1 cellular context compared by ENCODE assay signal in the genomic region with DNA sequence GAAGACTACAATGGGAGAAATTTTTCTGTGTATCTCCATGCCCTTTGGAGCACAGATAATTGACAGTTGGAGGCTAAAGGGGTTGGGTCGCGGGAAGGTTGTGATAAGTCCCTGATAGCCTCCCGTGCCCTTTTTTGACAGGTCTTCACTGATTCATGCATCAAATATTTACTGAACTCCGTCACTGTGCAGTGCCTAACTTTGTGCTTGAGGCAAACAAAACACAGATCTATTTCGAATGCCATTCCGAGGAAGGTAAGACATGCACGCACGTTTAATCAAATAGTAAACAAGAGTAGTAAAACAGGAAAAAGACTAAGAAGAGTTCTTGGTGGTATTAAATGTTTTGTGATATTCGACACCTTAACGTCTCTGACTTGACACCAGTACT.
TF ChIP-seq lines count a peak whose summit lies in the region.

No MANE protein-coding gene starts in this region.

TF ChIP-seq in endothelial cell of umbilical vein, 7 proteins besides CTCF, POLR2A, EP300 and RAD21:
- peak; percentile 1 for TF ChIP-seq JUN (IDR thresholded peaks at IDR 0.05; ENCODE audit: borderline replicate concordance, insufficient read depth, insufficient read length, low read depth)
- TF ChIP-seq EZH2 (IDR thresholded peaks at IDR 0.05; ENCODE audit: borderline replicate concordance, low read depth, low read length, severe bottlenecking) = no peak
- no peak for TF ChIP-seq GATA2 (IDR thresholded peaks at IDR 0.05; ENCODE audit: insufficient read depth, insufficient read length, low read depth, low read length)
- TF ChIP-seq, protein P1, sequence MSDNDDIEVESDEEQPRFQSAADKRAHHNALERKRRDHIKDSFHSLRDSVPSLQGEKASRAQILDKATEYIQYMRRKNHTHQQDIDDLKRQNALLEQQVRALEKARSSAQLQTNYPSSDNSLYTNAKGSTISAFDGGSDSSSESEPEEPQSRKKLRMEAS (IDR thresholded peaks at IDR 0.05; ENCODE audit: insufficient read depth, insufficient read length) = no peak
